Comparison of ENCODE assay signal across 8 cellular contexts in the genomic region with DNA sequence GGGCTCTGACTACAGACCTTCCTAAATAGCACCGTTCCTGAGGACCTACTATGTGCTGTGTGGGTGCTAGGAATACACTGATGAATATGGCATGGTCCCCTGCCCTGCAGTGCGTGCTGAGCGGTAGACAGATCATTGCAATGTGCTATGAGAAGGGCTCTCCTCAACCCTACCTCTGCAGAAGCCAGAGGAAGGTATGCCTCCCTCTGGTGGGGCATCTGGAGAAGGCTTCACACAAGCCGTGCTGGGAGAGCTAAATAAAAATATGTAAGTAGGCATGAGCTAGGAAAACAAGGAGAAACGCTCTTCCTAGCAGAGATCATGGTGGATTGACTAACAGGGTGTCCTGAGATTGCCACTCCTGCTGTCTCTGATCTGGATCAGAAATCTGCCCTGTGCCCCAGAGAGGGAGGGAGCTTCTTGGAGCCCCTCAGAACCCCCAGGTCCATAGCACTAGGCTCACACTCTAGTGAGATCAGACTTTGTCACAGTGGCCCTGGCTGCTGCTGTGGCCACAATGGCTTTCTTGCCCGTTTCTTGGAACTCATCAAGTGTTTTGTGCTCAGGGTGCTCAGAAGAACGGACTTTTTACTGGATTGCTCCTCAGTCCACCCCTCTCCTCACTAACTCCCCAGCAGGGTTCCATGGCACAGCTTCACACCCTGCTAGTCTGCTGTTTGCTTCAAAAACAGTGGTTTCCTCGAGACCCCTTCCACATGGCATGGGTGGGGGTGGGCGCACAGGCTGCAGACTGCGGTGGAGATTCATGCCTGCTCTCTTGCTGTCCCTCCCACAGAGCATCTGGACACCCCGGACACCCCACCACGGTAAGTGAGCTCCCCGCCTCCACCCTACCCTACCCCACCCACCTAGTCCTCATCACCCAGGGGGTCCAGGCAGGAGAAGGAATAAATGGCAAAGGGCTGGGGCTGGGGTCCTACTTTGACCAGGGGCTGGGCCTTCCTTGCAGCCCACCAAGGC. TPM values are rescaled to one million over a fixed set of nuclear protein-coding genes. Genes with fewer than 3 reads are reported as not detected.
DNase-seq lines count a peak whose midpoint lies in the region; ATAC-seq, FAIRE-seq and TF ChIP-seq lines count a peak whose summit lies in the region.

No MANE protein-coding gene starts in this region.

- CTCF ChIA-PET in CD4-positive, alpha-beta T cell (lab: Charles Lee), result no interaction called here
- CTCF ChIA-PET in K562 (lab: Yijun Ruan, JAX; ENCODE audit: low intra/inter-chr PET ratio), result interaction anchor here (1.0 kb wide), 1 partner anchor 116 kb away, joined by 3 read pairs; the partner anchor contains the start of gene SLC14A1

- H3K4me3 ChIP-seq in K562 (no peak overlapping the region), kidney epithelial cell (ENCODE audit: low read depth, low read length) (no peak overlapping the region), colonic mucosa (no peak overlapping the region)

- BruUV-seq in K562 (replicated peaks; lab: Mats Ljungman, UMichigan), result no TSS peak

- in situ Hi-C loops in K562 (cut with MboI), result no loop called here

- H3K9ac ChIP-seq in K562 (ENCODE audit: insufficient read depth in 1 of 2, low read depth in 2 of 2, low read length in 2 of 2) (no peak overlapping the region), colonic mucosa (ENCODE audit: low read depth in 2 of 2, low read length in 2 of 2) (no peak overlapping the region)

- no peaks in the 10 kb centered on the region for H3K36me3 Mint-ChIP-seq in CD4-positive, alpha-beta T cell (ENCODE audit: low read depth)

- no peak for TF ChIP-seq EP300 in K562 (IDR thresholded peaks at IDR 0.05; ENCODE audit: low read length)

- H3K4me1 Mint-ChIP-seq in CD4-positive, alpha-beta T cell (ENCODE audit: low read depth), result peaks cover 14% of the 10 kb centered on the region

- ATAC-seq in CD4-positive, alpha-beta T cell (ENCODE audit: poor library complexity), result peak; percentile 81
- peak; percentile 46 for ATAC-seq in GM19023 (IDR thresholded peaks at IDR 0.05; ENCODE audit: unreplicated experiment)
- peak; percentile 79 for ATAC-seq in K562
- ATAC-seq in GM19463 (IDR thresholded peaks at IDR 0.05; ENCODE audit: unreplicated experiment), result no peak
- no peak for ATAC-seq in HG03108 (IDR thresholded peaks at IDR 0.05; ENCODE audit: unreplicated experiment)

- H3K9me3 Mint-ChIP-seq in CD4-positive, alpha-beta T cell, result no peaks in the 10 kb centered on the region

- H3K4me2 ChIP-seq in K562 (ENCODE audit: insufficient read depth, low read length), result no peak overlapping the region

- H3K27ac ChIP-seq in CD4-positive, alpha-beta T cell (ENCODE audit: low read depth, low read length), result no peak overlapping the region
- H3K27ac ChIP-seq in K562 (ENCODE audit: extremely low read depth, low read depth, low read length) (no peak overlapping the region), colonic mucosa (no peak overlapping the region)

- no peak overlapping the region for H2AFZ ChIP-seq in K562 (ENCODE audit: low read depth, low read length)

- no peak for TF ChIP-seq POLR2A in K562 (conservative IDR thresholded peaks at IDR 0.05)

- peaks cover 32% of the 10 kb centered on the region for H3K27me3 ChIP-seq in CD4-positive, alpha-beta T cell (ENCODE audit: control insufficient read depth, insufficient read depth, low read length)
- H3K27me3 ChIP-seq in K562 (ENCODE audit: control insufficient read depth in 2 of 2, insufficient read depth in 2 of 2, low read length in 2 of 2) (peaks cover 0 to 5% of the 10 kb centered on the region in 2 experiments; a peak in 2 of 5 replicates), kidney epithelial cell (ENCODE audit: control insufficient read depth, insufficient read depth, low read length) (peaks cover 4% of the 10 kb centered on the region), colonic mucosa (peaks cover 34% of the 10 kb centered on the region)

- intact Hi-C loops in CD4-positive, alpha-beta T cell (cut with DNase I, micrococcal nuclease), result loop anchor here (2.0 to 5.0 kb wide), 2 partner anchors 147 to 175 kb away; no protein-coding TSS in a partner anchor
- intact Hi-C loops in K562 (cut with micrococcal nuclease), result loop anchor here (5.0 to 10.0 kb wide), 2 partner anchors 115 to 172 kb away; partner anchors contain the start of gene SLC14A1
- intact Hi-C loops in colonic mucosa (cut with DNase I), result no loop called here

- no peaks in the 10 kb centered on the region for H3K9me3 ChIP-seq in CD4-positive, alpha-beta T cell (ENCODE audit: control insufficient read depth, low read length)
- H3K9me3 ChIP-seq in K562 (replicated peaks; ENCODE audit: control insufficient read depth, insufficient read depth, low read depth, low read length), result no peaks in the 10 kb centered on the region
- no peaks in the 10 kb centered on the region for H3K9me3 ChIP-seq in colonic mucosa

- H4K20me1 ChIP-seq in K562 (replicated peaks; ENCODE audit: control insufficient read depth, insufficient read depth, low read length), result no peaks in the 10 kb centered on the region

- no peak overlapping the region for H3K27ac Mint-ChIP-seq in CD4-positive, alpha-beta T cell

- peak; percentile 42 to 50 for TF ChIP-seq RAD21 in K562 (CRISPR knock-in tag; conservative IDR thresholded peaks at IDR 0.05 in 1 of 2, IDR thresholded peaks at IDR 0.05 in 1 of 2)

- WGBS in K562 (ENCODE audit: insufficient coverage, low coverage, missing lambda C conversion rate), result 3% methylated on average over 10 of the region's 13 CpGs

- FAIRE-seq in K562 (lab: Jason Lieb, UNC), result no peak

- DNase-seq in CD4-positive, alpha-beta T cell, result peak in 2 of 10 experiments; percentile 13 to 16
- DNase-seq in NCI-H2171 treated with DMSO at 0.1 percent for 48 hours (lab: John Stamatoyannopoulos, UW), result peak; percentile 45
- peak in 2 of 4 experiments; percentile 13 to 25 for DNase-seq in K562 (ENCODE audit: extremely low read depth in 1 of 4, low spot score in 3 of 4)
- DNase-seq in kidney epithelial cell (ENCODE audit: low read depth), result no peak
- no peak for DNase-seq in colonic mucosa

- H3K36me3 ChIP-seq in K562 (ENCODE audit: control insufficient read depth, insufficient read depth, low read length), result no peaks in the 10 kb centered on the region
- peaks cover 1% of the 10 kb centered on the region for H3K36me3 ChIP-seq in kidney epithelial cell (ENCODE audit: control insufficient read depth, insufficient read depth, low read length)
- no peaks in the 10 kb centered on the region for H3K36me3 ChIP-seq in colonic mucosa

- peak; percentile 17 for TF ChIP-seq CTCF in CD4-positive, alpha-beta T cell (IDR thresholded peaks at IDR 0.05)
- peak; percentile 29 to 52 (median 35); a peak in 3 of 6 replicates for TF ChIP-seq CTCF in K562 (IDR thresholded peaks at IDR 0.05 in 2 of 3, conservative IDR thresholded peaks at IDR 0.05 in 1 of 3; ENCODE audit: insufficient read depth in 2 of 3, low read depth in 1 of 3, low read length in 3 of 3)
- TF ChIP-seq CTCF in kidney epithelial cell (IDR thresholded peaks at IDR 0.05; ENCODE audit: insufficient read depth, low read length, poor library complexity, severe bottlenecking), result peak; percentile 73
- no peak for TF ChIP-seq CTCF in colonic mucosa (IDR thresholded peaks at IDR 0.05)

- peak overlapping the region; percentile 61 for H3K4me3 Mint-ChIP-seq in CD4-positive, alpha-beta T cell

- no peaks in the 10 kb centered on the region for H3K79me2 ChIP-seq in K562 (ENCODE audit: control insufficient read depth, insufficient read depth, low read length)

- H3K4me1 ChIP-seq in K562 (replicated peaks in 1 of 2; ENCODE audit: control insufficient read depth in 2 of 2, insufficient read depth in 2 of 2, low read length in 2 of 2), result peaks cover 3% of the 10 kb centered on the region in 2 experiments; a peak in 4 of 5 replicates
- H3K4me1 ChIP-seq in colonic mucosa, result peaks cover 14% of the 10 kb centered on the region

- POLR2A ChIA-PET in CD4-positive, alpha-beta T cell (lab: Charles Lee), result interaction anchor here (0.6 kb wide), 1 partner anchor 50 kb away, joined by 3 read pairs; no protein-coding TSS in a partner anchor
- POLR2A ChIA-PET in K562 (lab: Yijun Ruan, JAX), result interaction anchor here (0.7 kb wide), 1 partner anchor 345 kb away, joined by 3 read pairs; no protein-coding TSS in a partner anchor

- no peaks in the 10 kb centered on the region for H3K9me1 ChIP-seq in K562 (ENCODE audit: control insufficient read depth, insufficient read depth, low read length)

- peaks cover 53% of the 10 kb centered on the region for H3K27me3 Mint-ChIP-seq in CD4-positive, alpha-beta T cell

TF ChIP-seq in K562, 482 proteins besides CTCF, POLR2A, EP300 and RAD21:
- 0 out of 2 replicates have a peak, but pooled peaks have one; percentile 22 for TF ChIP-seq SMC3 (conservative IDR thresholded peaks at IDR 0.05; ENCODE audit: insufficient read depth, low read depth, low read length)
- peak; percentile 64; the same call in 1 of the 2 replicates for TF ChIP-seq ZKSCAN1 (IDR thresholded peaks at IDR 0.05; ENCODE audit: low read depth, low read length)
- no peak for TF ChIP-seq SIN3A (IDR thresholded peaks at IDR 0.05; ENCODE audit: borderline replicate concordance in 2 of 2, control insufficient read depth in 1 of 2, low read depth in 2 of 2, low read length in 2 of 2)
TF ChIP-seq in K562: peak in this region for 2.

RNA-seq across cellular contexts. Expression of gene SIGLEC15, which starts 14.2 kb away (rescaled TPM):
- total RNA-seq in CD4-positive, alpha-beta T cell, result not detected
- total RNA-seq in K562 (2011; cell fraction: chromatin; rRNA removed; ENCODE audit: low replicate concordance), result not detected in 2 replicates
- not detected in 2 replicates for total RNA-seq in K562 (2011; cell fraction: nucleolus; rRNA removed)
- total RNA-seq in K562 (2011; cell fraction: nucleoplasm; rRNA removed), result not detected in 2 replicates
- total RNA-seq in K562 (2014; rRNA removed) (not detected in 2 replicates), K562 (2014; rRNA removed; fragmentation: Illumina TruSeq; extraction: Trizol) (not detected in 2 replicates), K562 (2015; rRNA removed; fragmentation: Illumina TruSeq; extraction: Trizol) (not detected in 2 replicates), K562 (2021) (not detected in 2 replicates), kidney epithelial cell (31.6 and 41.1 TPM in 2 replicates), colonic mucosa (not detected)
- polyA plus RNA-seq in K562 (2011; rRNA removed) (not detected in 2 replicates), K562 (2014; fragmentation: Illumina TruSeq; extraction: Trizol) (not detected in 2 replicates), K562 (2014; fragmentation: Nextera tagmentation; extraction: Ambion mirVana) (not detected), K562 (2014; rRNA removed) (not detected in 2 replicates)
- polyA plus RNA-seq in K562 (2011; cell fraction: cytosol; rRNA removed), result not detected in 2 replicates
- polyA plus RNA-seq in K562 (2011; cell fraction: nucleus; rRNA removed), result not detected in 2 replicates
- polyA plus RNA-seq in K562 (2012), result not detected in 2 replicates
- not detected in 2 replicates for polyA minus RNA-seq in K562 (2011; rRNA and poly(A)+ RNA removed)
- not detected in 2 replicates for polyA minus RNA-seq in K562 (2011; cell fraction: cytosol; rRNA and poly(A)+ RNA removed)
- polyA minus RNA-seq in K562 (2011; cell fraction: nucleus; rRNA and poly(A)+ RNA removed), result not detected in 2 replicates

Comparison
In these comparisons a context has a peak if more than half of its experiments do, and no peak if none do; other contexts are left out.
1. ATAC-seq: peak in CD4-positive, alpha-beta T cell (single experiment), GM19023 (single experiment) and K562 (single experiment); none in GM19463 (single experiment) and HG03108 (single experiment).
2. RNA of gene SIGLEC15, which starts 14.2 kb away (total RNA-seq): 31.6 to 41.1 TPM in kidney epithelial cell; not detected in CD4-positive, alpha-beta T cell, not detected in K562 and not detected in colonic mucosa; every median in the first group is over 10 times any median in the second.